In the genomic region with DNA sequence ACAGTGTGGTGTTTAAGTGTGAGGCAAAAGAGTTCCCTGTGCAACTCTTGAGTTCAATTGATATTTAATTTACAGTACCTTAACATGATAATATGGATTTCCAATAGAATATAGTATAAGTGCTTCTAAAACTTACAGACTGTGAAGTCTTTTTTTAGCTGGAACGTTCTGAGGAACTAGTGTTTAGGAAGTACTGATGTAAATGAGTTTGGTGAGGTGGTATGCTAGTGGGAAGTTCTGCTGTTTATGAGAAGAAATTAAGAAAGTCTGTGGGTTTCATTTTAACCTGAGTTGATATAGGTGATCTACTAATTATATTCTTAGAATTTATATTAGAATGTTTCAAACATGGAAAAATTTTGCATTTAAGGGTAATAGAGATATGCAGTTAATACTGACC, we compare ENCODE assay signal across 2 cellular contexts.
TF ChIP-seq lines count a peak whose summit lies in the region.

No MANE protein-coding gene starts in this region.

TF ChIP-seq in IMR-90, 13 proteins besides CTCF, POLR2A, EP300 and RAD21:
- TF ChIP-seq MXI1 (IDR thresholded peaks at IDR 0.05; ENCODE audit: borderline replicate concordance, low read depth, low read length) = no peak

TF ChIP-seq in HepG2, 621 proteins besides CTCF, POLR2A, EP300 and RAD21:
- TF ChIP-seq ZNF841 (CRISPR knock-in tag; IDR thresholded peaks at IDR 0.05; ENCODE audit: borderline replicate concordance) (no peak), MAZ (IDR thresholded peaks at IDR 0.05; ENCODE audit: borderline replicate concordance, low read depth, low read length) (no peak), MAZ (CRISPR knock-in tag; IDR thresholded peaks at IDR 0.05; ENCODE audit: low read depth) (no peak), SUZ12 (IDR thresholded peaks at IDR 0.05; ENCODE audit: low read depth, low read length) (no peak), NFKBIZ (CRISPR knock-in tag; IDR thresholded peaks at IDR 0.05) (no peak), ZNF180 (CRISPR knock-in tag; IDR thresholded peaks at IDR 0.05; ENCODE audit: borderline replicate concordance, low read depth) (no peak), RELA (CRISPR knock-in tag; IDR thresholded peaks at IDR 0.05) (no peak), KDM3A (CRISPR knock-in tag; IDR thresholded peaks at IDR 0.05; ENCODE audit: low read depth) (no peak), ZNF160 (CRISPR knock-in tag; IDR thresholded peaks at IDR 0.05) (no peak), ZMYM4 (CRISPR knock-in tag; IDR thresholded peaks at IDR 0.05) (no peak)
- TF ChIP-seq, protein P1, sequence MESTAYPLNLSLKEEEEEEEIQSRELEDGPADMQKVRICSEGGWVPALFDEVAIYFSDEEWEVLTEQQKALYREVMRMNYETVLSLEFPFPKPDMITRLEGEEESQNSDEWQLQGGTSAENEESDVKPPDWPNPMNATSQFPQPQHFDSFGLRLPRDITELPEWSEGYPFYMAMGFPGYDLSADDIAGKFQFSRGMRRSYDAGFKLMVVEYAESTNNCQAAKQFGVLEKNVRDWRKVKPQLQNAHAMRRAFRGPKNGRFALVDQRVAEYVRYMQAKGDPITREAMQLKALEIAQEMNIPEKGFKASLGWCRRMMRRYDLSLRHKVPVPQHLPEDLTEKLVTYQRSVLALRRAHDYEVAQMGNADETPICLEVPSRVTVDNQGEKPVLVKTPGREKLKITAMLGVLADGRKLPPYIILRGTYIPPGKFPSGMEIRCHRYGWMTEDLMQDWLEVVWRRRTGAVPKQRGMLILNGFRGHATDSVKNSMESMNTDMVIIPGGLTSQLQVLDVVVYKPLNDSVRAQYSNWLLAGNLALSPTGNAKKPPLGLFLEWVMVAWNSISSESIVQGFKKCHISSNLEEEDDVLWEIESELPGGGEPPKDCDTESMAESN (CRISPR knock-in tag; conservative IDR thresholded peaks at IDR 0.05) = no peak
- TF ChIP-seq, protein P2, sequence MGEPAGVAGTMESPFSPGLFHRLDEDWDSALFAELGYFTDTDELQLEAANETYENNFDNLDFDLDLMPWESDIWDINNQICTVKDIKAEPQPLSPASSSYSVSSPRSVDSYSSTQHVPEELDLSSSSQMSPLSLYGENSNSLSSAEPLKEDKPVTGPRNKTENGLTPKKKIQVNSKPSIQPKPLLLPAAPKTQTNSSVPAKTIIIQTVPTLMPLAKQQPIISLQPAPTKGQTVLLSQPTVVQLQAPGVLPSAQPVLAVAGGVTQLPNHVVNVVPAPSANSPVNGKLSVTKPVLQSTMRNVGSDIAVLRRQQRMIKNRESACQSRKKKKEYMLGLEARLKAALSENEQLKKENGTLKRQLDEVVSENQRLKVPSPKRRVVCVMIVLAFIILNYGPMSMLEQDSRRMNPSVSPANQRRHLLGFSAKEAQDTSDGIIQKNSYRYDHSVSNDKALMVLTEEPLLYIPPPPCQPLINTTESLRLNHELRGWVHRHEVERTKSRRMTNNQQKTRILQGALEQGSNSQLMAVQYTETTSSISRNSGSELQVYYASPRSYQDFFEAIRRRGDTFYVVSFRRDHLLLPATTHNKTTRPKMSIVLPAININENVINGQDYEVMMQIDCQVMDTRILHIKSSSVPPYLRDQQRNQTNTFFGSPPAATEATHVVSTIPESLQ (CRISPR knock-in tag; conservative IDR thresholded peaks at IDR 0.05) = no peak
TF ChIP-seq in HepG2: peak in this region for 0.
